Comparison of ENCODE assay signal across 9 cellular contexts in the genomic region with DNA sequence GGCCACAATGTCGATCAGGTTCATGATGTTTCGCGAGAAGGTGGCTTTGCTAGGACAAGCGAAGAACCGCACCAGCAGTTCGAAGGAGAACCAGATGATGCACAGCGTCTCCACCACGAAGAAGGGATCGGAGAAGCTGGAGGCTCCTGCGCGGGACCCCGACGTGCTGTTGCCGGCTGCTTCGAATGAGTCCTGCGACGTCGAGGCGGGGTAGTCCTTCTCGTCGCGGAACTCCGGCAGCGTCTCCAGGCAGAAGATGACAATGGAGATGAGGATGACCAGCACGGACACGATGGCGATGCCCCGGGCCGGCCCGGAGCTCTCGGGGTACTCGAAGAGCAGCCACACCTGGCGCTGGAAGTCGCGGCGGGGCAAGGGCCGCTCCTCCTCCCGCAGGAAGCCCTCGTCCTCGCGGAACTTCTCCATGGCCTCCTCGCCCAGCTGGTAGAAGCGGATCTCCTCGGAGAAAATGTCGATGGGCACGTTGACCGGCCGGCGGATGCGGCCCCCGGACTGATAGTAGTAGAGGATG. TPM values are rescaled to one million over a fixed set of nuclear protein-coding genes. Genes with fewer than 3 reads are reported as not detected.
DNase-seq lines count a peak whose midpoint lies in the region; ATAC-seq and TF ChIP-seq lines count a peak whose summit lies in the region.
"Had no signal": no experiment of that assay in that cellular context is flagged by ENCODE, and none has a peak within 500 bp of the region (broad histone marks: within the 10 kb centered on the region; RNA-seq: fewer than 3 reads in every experiment).

No MANE protein-coding gene starts in this region.

- intact Hi-C loops in CD14-positive monocyte (cut with micrococcal nuclease), result loop anchor here (5.0 to 10.0 kb wide), 2 partner anchors 42 to 91 kb away; no protein-coding TSS in a partner anchor

- H3K4me3 ChIP-seq in neuron (ENCODE audit: low read length) (peak overlapping the region; percentile 63), MG63 (no peak overlapping the region)

- peaks cover 24% of the 10 kb centered on the region for H3K4me1 ChIP-seq in neuron (ENCODE audit: insufficient read depth, low read length)

- H3K27ac Mint-ChIP-seq in CD14-positive monocyte, result peak overlapping the region in 6 of 7 donors; percentile 84 to 93 (median 90)
- H3K27ac Mint-ChIP-seq in T-helper 1 cell treated with Interleukin-12 subunit alpha and Interleukin-12 subunit beta and Interleukin-4 antibody, amounts not matched to agents 30 μg/mL and 1 μg/mL, for 36 hours, result peak overlapping the region; percentile 93

- no peaks in the 10 kb centered on the region for H3K27me3 ChIP-seq in neuron (ENCODE audit: insufficient read depth, low read length)
- peaks cover 79% of the 10 kb centered on the region for H3K27me3 ChIP-seq in MG63

- TF ChIP-seq CTCF in CD14-positive monocyte (IDR thresholded peaks at IDR 0.05), result no peak

- H3K27ac ChIP-seq in cingulate gyrus (ENCODE audit: low read depth, low read length), result peak overlapping the region; percentile 49

- no peak for ATAC-seq in GM19397 (IDR thresholded peaks at IDR 0.05; ENCODE audit: unreplicated experiment)

- DNase-seq in CD14-positive monocyte (ENCODE audit: low spot score) (no peak), MG63 (no peak), NCI-H524 treated with DMSO at 0.1 percent for 48 hours (lab: John Stamatoyannopoulos, UW) (no peak)
- no peak for DNase-seq in effector CD8-positive, alpha-beta T cell (lab: John Stamatoyannopoulos, UW)

- H3K9me3 Mint-ChIP-seq in CD14-positive monocyte, result peaks cover 0 to 3% (median 0%) of the 10 kb centered on the region in 7 donors
- no peaks in the 10 kb centered on the region for H3K9me3 Mint-ChIP-seq in T-helper 1 cell treated with Interleukin-12 subunit alpha and Interleukin-12 subunit beta and Interleukin-4 antibody, amounts not matched to agents 30 μg/mL and 1 μg/mL, for 36 hours

- H3K4me1 Mint-ChIP-seq in CD14-positive monocyte, result peaks cover 62% of the 10 kb centered on the region
- H3K4me1 Mint-ChIP-seq in T-helper 1 cell treated with Interleukin-12 subunit alpha and Interleukin-12 subunit beta and Interleukin-4 antibody, amounts not matched to agents 30 μg/mL and 1 μg/mL, for 36 hours (ENCODE audit: low read depth), result peaks cover 39% of the 10 kb centered on the region

- H3K36me3 ChIP-seq in neuron (ENCODE audit: insufficient read depth, low read length) (no peaks in the 10 kb centered on the region), MG63 (no peaks in the 10 kb centered on the region)

- no peaks in the 10 kb centered on the region for H3K36me3 Mint-ChIP-seq in CD14-positive monocyte
- peaks cover 51% of the 10 kb centered on the region for H3K36me3 Mint-ChIP-seq in T-helper 1 cell treated with Interleukin-12 subunit alpha and Interleukin-12 subunit beta and Interleukin-4 antibody, amounts not matched to agents 30 μg/mL and 1 μg/mL, for 36 hours (ENCODE audit: low read depth)

- peaks cover 2 to 16% (median 10%) of the 10 kb centered on the region in 3 donors for H3K27me3 Mint-ChIP-seq in CD14-positive monocyte (ENCODE audit: low read depth in 3 of 3)
- no peaks in the 10 kb centered on the region for H3K27me3 Mint-ChIP-seq in T-helper 1 cell treated with Interleukin-12 subunit alpha and Interleukin-12 subunit beta and Interleukin-4 antibody, amounts not matched to agents 30 μg/mL and 1 μg/mL, for 36 hours (ENCODE audit: low read depth)

- H3K4me3 Mint-ChIP-seq in CD14-positive monocyte, result peak overlapping the region; percentile 95 to 99
- H3K4me3 Mint-ChIP-seq in T-helper 1 cell treated with Interleukin-12 subunit alpha and Interleukin-12 subunit beta and Interleukin-4 antibody, amounts not matched to agents 30 μg/mL and 1 μg/mL, for 36 hours, result peak overlapping the region; percentile 95

- H3K9me3 ChIP-seq in neuron (ENCODE audit: low read length) (no peaks in the 10 kb centered on the region), MG63 (no peaks in the 10 kb centered on the region)

- peak overlapping the region; percentile 99 for H2AFZ ChIP-seq in neuron (ENCODE audit: low read depth, low read length)

RNA-seq across cellular contexts. Expression of a gene that starts 0.9 kb away (rescaled TPM):
- 1 to 10 TPM; 5.6 to 7.7 TPM for polyA plus RNA-seq in CD14-positive monocyte
- not detected in 2 replicates for total RNA-seq in MG63 (2014; rRNA removed; shearing (Covaris generic); ENCODE audit: low replicate concordance)
- total RNA-seq: G401 had no signal
